In the genomic region with DNA sequence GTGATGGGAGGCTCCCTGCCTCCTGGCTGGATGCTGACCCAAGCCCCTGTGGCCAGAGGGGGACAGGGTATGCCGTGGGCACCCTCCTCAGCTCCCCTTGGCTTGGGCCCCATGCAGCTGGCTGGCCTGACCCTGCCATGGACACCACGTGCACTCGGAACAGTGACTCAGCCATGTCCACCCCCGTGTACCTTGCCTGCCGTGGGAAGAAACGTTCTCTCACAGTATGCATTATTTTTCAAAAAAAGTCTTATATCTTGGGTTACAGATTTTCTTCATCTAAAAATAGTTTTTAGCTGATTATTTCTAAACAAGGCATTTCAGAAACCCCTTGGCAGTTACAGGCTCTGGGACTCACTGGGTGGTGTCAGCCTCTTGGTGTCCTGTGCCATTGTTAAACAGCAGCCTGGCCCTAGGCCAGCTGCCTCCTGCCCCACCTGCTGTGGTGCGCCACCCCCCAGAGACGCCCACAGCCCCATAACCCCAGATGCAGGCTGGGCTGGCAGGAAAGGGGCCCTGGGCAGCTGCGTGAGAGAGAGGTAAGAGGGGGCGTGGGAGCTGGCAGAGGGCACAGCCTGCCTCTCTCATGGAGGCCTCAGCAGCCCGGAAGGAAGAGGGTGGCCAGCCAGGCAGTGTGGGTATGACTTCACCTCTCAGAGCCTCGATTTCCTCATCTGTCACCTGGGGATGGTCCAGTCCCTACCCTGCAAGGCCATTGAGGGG, we compare ENCODE assay signal across 10 cellular contexts.
DNase-seq lines count a peak whose midpoint lies in the region; ATAC-seq lines count a peak whose summit lies in the region.
"Had no signal": no experiment of that assay in that cellular context is flagged by ENCODE, and none has a peak within 500 bp of the region (broad histone marks: within the 10 kb centered on the region; RNA-seq: fewer than 3 reads in every experiment).

No MANE protein-coding gene starts in this region.

- H3K9me3 ChIP-seq in SK-N-MC (ENCODE audit: low read depth, low read length) = no peaks in the 10 kb centered on the region

- peak; percentile 51 for DNase-seq in activated effector memory CD4-positive, alpha-beta T cell treated with anti-CD3 and anti-CD28 coated beads, Interleukin-2, amount 50 U/mL, for 16 hours
- DNase-seq in activated effector memory CD4-positive, alpha-beta T cell treated with Interleukin-2 at 50 U/mL for 16 hours = no peak
- DNase-seq in SK-N-MC (ENCODE audit: low read depth, low spot score) (no peak), hepatic stellate cell (ENCODE audit: low spot score) (peak; percentile 54), superior temporal gyrus (ENCODE audit: extremely low spot score) (peak; percentile 38), NCI-H82 (lab: John Stamatoyannopoulos, UW) (no peak)
- no peak for DNase-seq in activated CD4-positive, CD25-positive, alpha-beta regulatory T cell treated with anti-CD3 and anti-CD28 coated beads, Interleukin-2, amount 50 U/mL, for 72 hours

- 0 out of 2 replicates have a peak overlapping the region, but pooled peaks have one; percentile 8 for H3K27ac ChIP-seq in SK-N-MC
- H3K27ac ChIP-seq: skin epidermis had no signal

- H3K36me3 ChIP-seq in SK-N-MC (ENCODE audit: insufficient read depth, low read length) = no peaks in the 10 kb centered on the region

- no peak overlapping the region for H3K9ac ChIP-seq in SK-N-MC (ENCODE audit: insufficient read length)

- ATAC-seq in GM19023 (IDR thresholded peaks at IDR 0.05; ENCODE audit: unreplicated experiment) = no peak

- no peak overlapping the region for H3K4me3 ChIP-seq in SK-N-MC
- H3K4me3 ChIP-seq: lung, skin epidermis had no signal

Comparison
In these comparisons a context has a peak if more than half of its experiments do, and no peak if none do; other contexts are left out.
1. DNase-seq: peak in activated effector memory CD4-positive, alpha-beta T cell treated with anti-CD3 and anti-CD28 coated beads, Interleukin-2, amount 50 U/mL, for 16 hours (single experiment), hepatic stellate cell (single experiment) and superior temporal gyrus (single experiment); none in activated effector memory CD4-positive, alpha-beta T cell treated with Interleukin-2 at 50 U/mL for 16 hours (single experiment), SK-N-MC (single experiment), NCI-H82 (single experiment) and activated CD4-positive, CD25-positive, alpha-beta regulatory T cell treated with anti-CD3 and anti-CD28 coated beads, Interleukin-2, amount 50 U/mL, for 72 hours (single experiment).